In the genomic region with DNA sequence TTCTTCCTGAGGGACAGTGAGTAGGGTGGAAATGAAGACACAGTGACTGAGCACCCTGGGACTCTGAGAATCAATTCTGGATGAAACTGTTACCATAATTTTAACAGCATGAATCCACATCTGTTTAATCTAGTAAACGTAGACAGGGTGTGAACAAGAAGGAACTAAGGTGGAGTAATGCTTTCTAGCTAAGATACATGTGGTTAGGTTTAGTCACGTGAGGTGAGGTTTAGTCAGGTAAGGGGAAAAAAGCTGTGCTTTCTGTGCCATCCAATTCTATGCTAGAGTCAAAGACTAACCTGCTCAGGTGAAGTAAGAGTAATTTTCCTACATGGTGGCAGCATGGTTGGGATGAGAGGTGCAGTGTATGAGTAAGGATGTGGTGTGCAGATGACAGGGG, we compare ENCODE assay signal across 24 cellular contexts. TPM values are rescaled to one million over a fixed set of nuclear protein-coding genes. Genes with fewer than 3 reads are reported as not detected.
DNase-seq lines count a peak whose midpoint lies in the region; ATAC-seq, FAIRE-seq and TF ChIP-seq lines count a peak whose summit lies in the region.
"Had no signal": no experiment of that assay in that cellular context is flagged by ENCODE, and none has a peak within 500 bp of the region (broad histone marks: within the 10 kb centered on the region; RNA-seq: fewer than 3 reads in every experiment).

No MANE protein-coding gene starts in this region.

- DNase-seq in stimulated activated naive CD8-positive, alpha-beta T cell treated with anti-CD3 and anti-CD28 coated beads, Interleukin-15, Interleukin-2, amounts not matched to agents 100 U/mL and 50 U/mL, for 24 hours = no peak
- DNase-seq in body of pancreas (no peak), keratinocyte (ENCODE audit: low read depth, low spot score) (no peak), uterus (no peak), Karpas-422 (no peak), stomach (no peak)
- DNase-seq: CD4-positive, CD25-positive, alpha-beta regulatory T cell; DMS153; DND-41; Kasumi-1; MV-4-11; NCI-H1105; NCI-H1436 treated with DMSO at 0.1 percent for 48 hours; NCI-H187 treated with DMSO at 0.1 percent for 48 hours; NCI-H524 treated with DMSO at 0.1 percent for 48 hours; NCI-H774; SHP77 had no signal

- H3K9me3 Mint-ChIP-seq in stimulated activated naive CD8-positive, alpha-beta T cell treated with anti-CD3 and anti-CD28 coated beads, Interleukin-15, Interleukin-2, amounts not matched to agents 100 ng/mL and 50 ng/mL, for 24 hours = no peaks in the 10 kb centered on the region
- H3K9me3 Mint-ChIP-seq: CD4-positive, CD25-positive, alpha-beta regulatory T cell had no signal

- H3K27ac Mint-ChIP-seq in stimulated activated naive CD8-positive, alpha-beta T cell treated with anti-CD3 and anti-CD28 coated beads, Interleukin-15, Interleukin-2, amounts not matched to agents 100 ng/mL and 50 ng/mL, for 24 hours = peak overlapping the region; percentile 77
- H3K27ac Mint-ChIP-seq: CD4-positive, CD25-positive, alpha-beta regulatory T cell had no signal

- whole genome bisulfite sequencing in body of pancreas, 2 donors = 44 to 59% methylated on average over 2 of the region's 2 CpGs
- WGBS in stomach, 5 donors = 54 to 79% (median 68%) methylated on average over 2 of the region's 2 CpGs

- H3K4me3 ChIP-seq in body of pancreas = no peak overlapping the region
- H3K4me3 ChIP-seq in keratinocyte (ENCODE audit: control insufficient read depth in 2 of 3, extremely low read depth in 1 of 3, insufficient read depth in 2 of 3, low read depth in 1 of 3, low read length in 3 of 3) = no peak overlapping the region
- H3K4me3 ChIP-seq in uterus = no peak overlapping the region
- H3K4me3 ChIP-seq in Karpas-422 (ENCODE audit: low read length) = no peak overlapping the region
- H3K4me3 ChIP-seq in stomach = no peak overlapping the region
- H3K4me3 ChIP-seq: BLaER1 had no signal

- H3K27me3 ChIP-seq in body of pancreas (no peaks in the 10 kb centered on the region), keratinocyte (ENCODE audit: control insufficient read depth, extremely low read depth, insufficient read depth, low read length) (no peaks in the 10 kb centered on the region), uterus (no peaks in the 10 kb centered on the region), Karpas-422 (ENCODE audit: low read length) (no peaks in the 10 kb centered on the region), stomach (no peaks in the 10 kb centered on the region)
- H3K27me3 ChIP-seq: BLaER1 had no signal

- H3K9me1 ChIP-seq in keratinocyte (ENCODE audit: control insufficient read depth, extremely low read depth, insufficient read depth, low read length) = no peaks in the 10 kb centered on the region

- intact Hi-C loops in body of pancreas (cut with DNase I) = no loop called here
- intact Hi-C loops in uterus (cut with DNase I; ENCODE audit: low total_unique reads) = loop anchor here (10.0 kb wide), 1 partner anchor 47 kb away; no protein-coding TSS in a partner anchor
- intact Hi-C loops in stomach (cut with DNase I; ENCODE audit: low total_unique reads) = no loop called here

- TF ChIP-seq POLR2A in body of pancreas (IDR thresholded peaks at IDR 0.05) (no peak), uterus (IDR thresholded peaks at IDR 0.05) (no peak), stomach (IDR thresholded peaks at IDR 0.05) (no peak)

- dilution Hi-C loops in keratinocyte (cut with MboI; ENCODE audit: extremely low pct_ligation_motif_present, low sequenced_read_pairs) = no loop called here

- no peak for ATAC-seq in stimulated activated naive CD8-positive, alpha-beta T cell treated with anti-CD3 and anti-CD28 coated beads, Interleukin-15, Interleukin-2, amounts not matched to agents 100 U/mL and 50 U/mL, for 24 hours
- ATAC-seq in body of pancreas (peak; percentile 7), GM21367 (IDR thresholded peaks at IDR 0.05; ENCODE audit: unreplicated experiment) (no peak)
- ATAC-seq: HCT116 had no signal

- FAIRE-seq in keratinocyte (lab: Jason Lieb, UNC) = peak; percentile 94
- FAIRE-seq: A204.1, GM12892 had no signal

- H4K20me1 ChIP-seq in keratinocyte (ENCODE audit: control insufficient read depth, extremely low read depth, insufficient read depth, low read length) = no peaks in the 10 kb centered on the region
- no peaks in the 10 kb centered on the region for H4K20me1 ChIP-seq in Karpas-422 (ENCODE audit: insufficient read depth, low read depth, low read length)
- H4K20me1 ChIP-seq: BLaER1 had no signal

- H3K4me3 Mint-ChIP-seq in stimulated activated naive CD8-positive, alpha-beta T cell treated with anti-CD3 and anti-CD28 coated beads, Interleukin-15, Interleukin-2, amounts not matched to agents 100 ng/mL and 50 ng/mL, for 24 hours = no peak overlapping the region
- H3K4me3 Mint-ChIP-seq: CD4-positive, CD25-positive, alpha-beta regulatory T cell had no signal

- H3K27ac ChIP-seq in body of pancreas (peak overlapping the region; percentile 4 to 52 (median 46)), keratinocyte (ENCODE audit: control insufficient read depth, insufficient read depth, low read length) (peak overlapping the region; percentile 73), uterus (no peak overlapping the region), Karpas-422 (ENCODE audit: low read length) (no peak overlapping the region), stomach (no peak overlapping the region)
- H3K27ac ChIP-seq: BLaER1 had no signal

- no peak for TF ChIP-seq EP300 in stomach (IDR thresholded peaks at IDR 0.05)

- H3K36me3 ChIP-seq in body of pancreas (replicated peaks in 1 of 2; ENCODE audit: insufficient read depth in 1 of 2, low read depth in 2 of 2) (no peaks in the 10 kb centered on the region), keratinocyte (ENCODE audit: control insufficient read depth in 2 of 2, extremely low read depth in 1 of 2, insufficient read depth in 2 of 2, low read length in 2 of 2) (no peaks in the 10 kb centered on the region), uterus (no peaks in the 10 kb centered on the region), Karpas-422 (ENCODE audit: insufficient read depth, low read length) (no peaks in the 10 kb centered on the region), stomach (no peaks in the 10 kb centered on the region)
- H3K36me3 ChIP-seq: BLaER1 had no signal

- H3K9me2 ChIP-seq in Karpas-422 (replicated peaks; ENCODE audit: insufficient read depth, low read length) = no peaks in the 10 kb centered on the region

- H3K79me2 ChIP-seq in keratinocyte (ENCODE audit: control insufficient read depth, insufficient read depth, low read length) (no peaks in the 10 kb centered on the region), Karpas-422 (ENCODE audit: low read length) (no peaks in the 10 kb centered on the region)

- H3K9ac ChIP-seq in keratinocyte (ENCODE audit: control insufficient read depth, extremely low read depth, insufficient read depth, low read length) (no peak overlapping the region), Karpas-422 (ENCODE audit: low read length) (no peak overlapping the region)
- H3K9ac ChIP-seq: BLaER1 had no signal

- peaks cover 5% of the 10 kb centered on the region for H3K27me3 Mint-ChIP-seq in stimulated activated naive CD8-positive, alpha-beta T cell treated with anti-CD3 and anti-CD28 coated beads, Interleukin-15, Interleukin-2, amounts not matched to agents 100 ng/mL and 50 ng/mL, for 24 hours
- H3K27me3 Mint-ChIP-seq: CD4-positive, CD25-positive, alpha-beta regulatory T cell had no signal

- peaks cover 31% of the 10 kb centered on the region for H3K4me1 ChIP-seq in body of pancreas
- peaks cover 31% of the 10 kb centered on the region for H3K4me1 ChIP-seq in keratinocyte (ENCODE audit: control insufficient read depth, extremely low read depth, insufficient read depth, low read length)
- no peaks in the 10 kb centered on the region for H3K4me1 ChIP-seq in uterus
- peaks cover 30% of the 10 kb centered on the region for H3K4me1 ChIP-seq in Karpas-422 (ENCODE audit: low read length)
- no peaks in the 10 kb centered on the region for H3K4me1 ChIP-seq in stomach
- H3K4me1 ChIP-seq: BLaER1 had no signal

- H2AFZ ChIP-seq in keratinocyte (ENCODE audit: control insufficient read depth, low read length) = no peak overlapping the region
- no peak overlapping the region for H2AFZ ChIP-seq in Karpas-422 (ENCODE audit: low read length)

- H3K4me2 ChIP-seq in keratinocyte (ENCODE audit: control insufficient read depth, extremely low read depth, insufficient read depth, low read depth, low read length) (peak overlapping the region; percentile 30), Karpas-422 (ENCODE audit: low read depth, low read length, poor library complexity, severe bottlenecking) (no peak overlapping the region)
- H3K4me2 ChIP-seq: BLaER1 had no signal

- no peaks in the 10 kb centered on the region for H3K36me3 Mint-ChIP-seq in stimulated activated naive CD8-positive, alpha-beta T cell treated with anti-CD3 and anti-CD28 coated beads, Interleukin-15, Interleukin-2, amounts not matched to agents 100 ng/mL and 50 ng/mL, for 24 hours (ENCODE audit: low read depth)
- H3K36me3 Mint-ChIP-seq: CD4-positive, CD25-positive, alpha-beta regulatory T cell had no signal

- no peaks in the 10 kb centered on the region for H3K9me3 ChIP-seq in body of pancreas
- no peaks in the 10 kb centered on the region for H3K9me3 ChIP-seq in keratinocyte (ENCODE audit: control insufficient read depth, low read depth, low read length)
- no peaks in the 10 kb centered on the region for H3K9me3 ChIP-seq in uterus
- no peaks in the 10 kb centered on the region for H3K9me3 ChIP-seq in Karpas-422 (ENCODE audit: low read length)
- no peaks in the 10 kb centered on the region for H3K9me3 ChIP-seq in stomach
- H3K9me3 ChIP-seq: BLaER1 had no signal

- TF ChIP-seq CTCF in body of pancreas (IDR thresholded peaks at IDR 0.05) = no peak
- TF ChIP-seq CTCF in keratinocyte (optimal IDR thresholded peaks at IDR 0.05 in 1 of 3, IDR thresholded peaks at IDR 0.05 in 1 of 3, conservative IDR thresholded peaks at IDR 0.05 in 1 of 3; ENCODE audit: extremely low read depth in 1 of 3, insufficient read depth in 2 of 3, low read length in 3 of 3) = no peak
- no peak for TF ChIP-seq CTCF in uterus (IDR thresholded peaks at IDR 0.05)
- TF ChIP-seq CTCF in stomach (IDR thresholded peaks at IDR 0.05) = no peak

- H3K4me1 Mint-ChIP-seq in stimulated activated naive CD8-positive, alpha-beta T cell treated with anti-CD3 and anti-CD28 coated beads, Interleukin-15, Interleukin-2, amounts not matched to agents 100 ng/mL and 50 ng/mL, for 24 hours (ENCODE audit: low read depth) = peaks cover 7% of the 10 kb centered on the region
- H3K4me1 Mint-ChIP-seq: CD4-positive, CD25-positive, alpha-beta regulatory T cell had no signal

RNA-seq across cellular contexts. Expression of a gene that starts 54.0 kb away (rescaled TPM):
- total RNA-seq in body of pancreas (under 1 TPM in 1 of 2 donors, not detected in 1; under 0.01 TPM), uterus (under 1 TPM in 1 of 4 donors, not detected in 3; 0.21 TPM), stomach (under 1 TPM in 1 of 5 donors, not detected in 4; under 0.01 TPM)
- polyA plus RNA-seq in keratinocyte (0.01 to 0.03 TPM in 2 of 3 replicates, not detected in the other), stomach (under 1 TPM in 1 of 3 donors, not detected in 2; 0.15 TPM)
- polyA plus RNA-seq in keratinocyte (2011; ENCODE audit: low read depth) = not detected
- polyA plus RNA-seq in keratinocyte (2011; cell fraction: cytosol; rRNA removed) = 0.01 TPM in 1 of 2 replicates, not detected in the other
- polyA plus RNA-seq in keratinocyte (2011; cell fraction: nucleus; rRNA removed) = 0.04 and 0.08 TPM in 2 replicates
- 0.01 TPM in 1 of 2 replicates, not detected in the other for polyA plus RNA-seq in keratinocyte (2012; ENCODE audit: low replicate concordance)
- polyA minus RNA-seq in keratinocyte = 0.06 to 0.26 TPM in 2 of 3 replicates, not detected in the other
- polyA minus RNA-seq in keratinocyte (2011; cell fraction: cytosol; rRNA and poly(A)+ RNA removed) = not detected
- 0.08 and 0.11 TPM in 2 replicates for polyA minus RNA-seq in keratinocyte (2011; cell fraction: nucleus; rRNA and poly(A)+ RNA removed)
- 3.4 and 4.7 TPM in 2 replicates for total RNA-seq in Karpas-422 (2014; rRNA removed; shearing (Covaris generic); ENCODE audit: low replicate concordance)
- total RNA-seq: CD4-positive, CD25-positive, alpha-beta regulatory T cell had no signal
- polyA plus RNA-seq: AG04450; CD4-positive, CD25-positive, alpha-beta regulatory T cell had no signal

Comparison
In these comparisons a context has a peak if more than half of its experiments do, and no peak if none do; other contexts are left out.
1. H3K27ac ChIP-seq: peak in body of pancreas (4 of 4) and keratinocyte (single experiment); none in uterus (0 of 2), Karpas-422 (single experiment) and stomach (0 of 5).